1 cellular context compared by ENCODE assay signal in the genomic region with DNA sequence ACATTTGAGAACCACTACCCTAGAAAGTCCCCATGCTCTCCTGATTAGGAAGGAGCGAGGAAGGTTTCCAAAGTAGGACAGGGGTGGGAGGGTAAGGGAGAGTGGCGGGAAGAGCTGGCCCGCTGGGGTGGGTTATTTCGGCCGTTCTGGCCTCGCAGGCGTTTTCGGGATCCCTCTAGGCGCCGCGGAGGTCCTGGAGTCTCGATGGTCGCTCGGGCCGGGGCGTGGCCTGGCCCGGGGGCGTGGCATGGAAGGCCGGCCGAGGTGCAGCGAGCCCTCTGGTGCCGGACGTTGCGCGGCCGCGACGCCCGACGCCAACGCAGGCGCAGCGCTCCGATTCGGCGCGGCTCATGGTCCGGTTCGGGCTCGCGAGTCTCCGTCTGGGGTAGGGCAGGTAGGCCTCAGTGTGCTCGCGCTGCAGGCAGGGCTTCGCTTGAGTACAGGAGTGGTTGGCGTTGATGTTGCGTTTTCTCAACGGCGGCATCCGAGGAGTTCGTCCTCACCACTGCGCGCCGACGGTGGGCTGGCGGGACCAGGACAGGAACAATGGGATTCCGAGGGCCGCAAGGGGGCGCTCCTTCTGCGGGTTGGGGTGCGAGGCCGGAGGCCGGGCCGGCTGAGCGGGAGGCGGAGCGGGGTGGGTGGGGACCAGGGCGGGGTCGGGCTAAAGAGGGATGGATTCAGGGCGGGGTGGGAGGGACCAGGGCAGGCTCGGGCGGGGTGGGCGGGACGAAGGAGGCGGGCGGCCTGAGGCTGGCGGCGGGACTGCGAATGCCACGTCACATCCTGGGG.
TF ChIP-seq lines count a peak whose summit lies in the region.

A gene with protein sequence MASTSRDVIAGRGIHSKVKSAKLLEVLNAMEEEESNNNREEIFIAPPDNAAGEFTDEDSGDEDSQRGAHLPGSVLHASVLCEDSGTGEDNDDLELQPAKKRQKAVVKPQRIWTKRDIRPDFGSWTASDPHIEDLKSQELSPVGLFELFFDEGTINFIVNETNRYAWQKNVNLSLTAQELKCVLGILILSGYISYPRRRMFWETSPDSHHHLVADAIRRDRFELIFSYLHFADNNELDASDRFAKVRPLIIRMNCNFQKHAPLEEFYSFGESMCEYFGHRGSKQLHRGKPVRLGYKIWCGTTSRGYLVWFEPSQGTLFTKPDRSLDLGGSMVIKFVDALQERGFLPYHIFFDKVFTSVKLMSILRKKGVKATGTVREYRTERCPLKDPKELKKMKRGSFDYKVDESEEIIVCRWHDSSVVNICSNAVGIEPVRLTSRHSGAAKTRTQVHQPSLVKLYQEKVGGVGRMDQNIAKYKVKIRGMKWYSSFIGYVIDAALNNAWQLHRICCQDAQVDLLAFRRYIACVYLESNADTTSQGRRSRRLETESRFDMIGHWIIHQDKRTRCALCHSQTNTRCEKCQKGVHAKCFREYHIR (plus strand): TSS at position 287 of the 792 bp plus-strand sequence. CDS start 7,628 bp downstream, outside the sequence.

TF ChIP-seq in K562, 482 proteins besides CTCF, POLR2A, EP300 and RAD21 (continued from another document):
- TF ChIP-seq, protein P1, sequence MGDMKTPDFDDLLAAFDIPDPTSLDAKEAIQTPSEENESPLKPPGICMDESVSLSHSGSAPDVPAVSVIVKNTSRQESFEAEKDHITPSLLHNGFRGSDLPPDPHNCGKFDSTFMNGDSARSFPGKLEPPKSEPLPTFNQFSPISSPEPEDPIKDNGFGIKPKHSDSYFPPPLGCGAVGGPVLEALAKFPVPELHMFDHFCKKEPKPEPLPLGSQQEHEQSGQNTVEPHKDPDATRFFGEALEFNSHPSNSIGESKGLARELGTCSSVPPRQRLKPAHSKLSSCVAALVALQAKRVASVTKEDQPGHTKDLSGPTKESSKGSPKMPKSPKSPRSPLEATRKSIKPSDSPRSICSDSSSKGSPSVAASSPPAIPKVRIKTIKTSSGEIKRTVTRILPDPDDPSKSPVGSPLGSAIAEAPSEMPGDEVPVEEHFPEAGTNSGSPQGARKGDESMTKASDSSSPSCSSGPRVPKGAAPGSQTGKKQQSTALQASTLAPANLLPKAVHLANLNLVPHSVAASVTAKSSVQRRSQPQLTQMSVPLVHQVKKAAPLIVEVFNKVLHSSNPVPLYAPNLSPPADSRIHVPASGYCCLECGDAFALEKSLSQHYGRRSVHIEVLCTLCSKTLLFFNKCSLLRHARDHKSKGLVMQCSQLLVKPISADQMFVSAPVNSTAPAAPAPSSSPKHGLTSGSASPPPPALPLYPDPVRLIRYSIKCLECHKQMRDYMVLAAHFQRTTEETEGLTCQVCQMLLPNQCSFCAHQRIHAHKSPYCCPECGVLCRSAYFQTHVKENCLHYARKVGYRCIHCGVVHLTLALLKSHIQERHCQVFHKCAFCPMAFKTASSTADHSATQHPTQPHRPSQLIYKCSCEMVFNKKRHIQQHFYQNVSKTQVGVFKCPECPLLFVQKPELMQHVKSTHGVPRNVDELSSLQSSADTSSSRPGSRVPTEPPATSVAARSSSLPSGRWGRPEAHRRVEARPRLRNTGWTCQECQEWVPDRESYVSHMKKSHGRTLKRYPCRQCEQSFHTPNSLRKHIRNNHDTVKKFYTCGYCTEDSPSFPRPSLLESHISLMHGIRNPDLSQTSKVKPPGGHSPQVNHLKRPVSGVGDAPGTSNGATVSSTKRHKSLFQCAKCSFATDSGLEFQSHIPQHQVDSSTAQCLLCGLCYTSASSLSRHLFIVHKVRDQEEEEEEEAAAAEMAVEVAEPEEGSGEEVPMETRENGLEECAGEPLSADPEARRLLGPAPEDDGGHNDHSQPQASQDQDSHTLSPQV (IDR thresholded peaks at IDR 0.05), result peak; percentile 83; the same call in 1 of the 2 replicates
- TF ChIP-seq, protein P2, sequence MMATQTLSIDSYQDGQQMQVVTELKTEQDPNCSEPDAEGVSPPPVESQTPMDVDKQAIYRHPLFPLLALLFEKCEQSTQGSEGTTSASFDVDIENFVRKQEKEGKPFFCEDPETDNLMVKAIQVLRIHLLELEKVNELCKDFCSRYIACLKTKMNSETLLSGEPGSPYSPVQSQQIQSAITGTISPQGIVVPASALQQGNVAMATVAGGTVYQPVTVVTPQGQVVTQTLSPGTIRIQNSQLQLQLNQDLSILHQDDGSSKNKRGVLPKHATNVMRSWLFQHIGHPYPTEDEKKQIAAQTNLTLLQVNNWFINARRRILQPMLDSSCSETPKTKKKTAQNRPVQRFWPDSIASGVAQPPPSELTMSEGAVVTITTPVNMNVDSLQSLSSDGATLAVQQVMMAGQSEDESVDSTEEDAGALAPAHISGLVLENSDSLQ (IDR thresholded peaks at IDR 0.05), result no peak
- TF ChIP-seq TEAD2 (tag; IDR thresholded peaks at IDR 0.05), result no peak
- no peak for TF ChIP-seq RBM17 (IDR thresholded peaks at IDR 0.05; ENCODE audit: borderline replicate concordance, low read depth, low read length)
- peak; percentile 85; the same call in 1 of the 2 replicates for TF ChIP-seq ZNF12 (CRISPR knock-in tag; IDR thresholded peaks at IDR 0.05)
- TF ChIP-seq ZBTB7A (IDR thresholded peaks at IDR 0.05; ENCODE audit: borderline replicate concordance, control insufficient read depth, low read depth, low read length), result peak; percentile 39; the same call in 1 of the 2 replicates
- TF ChIP-seq ZNF57 (CRISPR knock-in tag; IDR thresholded peaks at IDR 0.05), result no peak
- TF ChIP-seq HNRNPK (IDR thresholded peaks at IDR 0.05; ENCODE audit: low read depth, low read length, poor library complexity, severe bottlenecking), result no peak
- TF ChIP-seq BCL6 (CRISPR knock-in tag; IDR thresholded peaks at IDR 0.05), result no peak
- TF ChIP-seq HNRNPH1 (optimal IDR thresholded peaks at IDR 0.05; ENCODE audit: low read depth, low read length), result no peak
- TF ChIP-seq FOSL1 (tag; conservative IDR thresholded peaks at IDR 0.05), result no peak
